Comparison of ENCODE assay signal across 22 cellular contexts in genomic region chr10:73344267-73344666, GRCh38. TPM values are rescaled to one million over a fixed set of nuclear protein-coding genes. Genes with fewer than 3 reads are reported as not detected.
DNase-seq lines count a peak whose midpoint lies in the region; ATAC-seq, FAIRE-seq and TF ChIP-seq lines count a peak whose summit lies in the region.
"Had no signal": no experiment of that assay in that cellular context is flagged by ENCODE, and none has a peak within 500 bp of the region (broad histone marks: within the 10 kb centered on the region; RNA-seq: fewer than 3 reads in every experiment).

No MANE protein-coding gene starts in this region.

- no peaks in the 10 kb centered on the region for H3K27me3 ChIP-seq in GM12878 (replicated peaks in 1 of 2; ENCODE audit: control insufficient read depth in 2 of 2, insufficient read depth in 2 of 2, low read length in 1 of 2)
- H3K27me3 ChIP-seq in CD4-positive, alpha-beta memory T cell (ENCODE audit: insufficient read depth, low read length), result no peaks in the 10 kb centered on the region
- H3K27me3 ChIP-seq: BLaER1 had no signal

- no peaks in the 10 kb centered on the region for H3K79me2 ChIP-seq in GM12878 (ENCODE audit: control insufficient read depth, insufficient read depth, low read length)

- BruUV-seq in GM12878 (replicated peaks; lab: Mats Ljungman, UMichigan), result no TSS peak

- H3K27ac ChIP-seq in GM12878 (ENCODE audit: control insufficient read depth, insufficient read depth), result no peak overlapping the region
- no peak overlapping the region for H3K27ac ChIP-seq in CD4-positive, alpha-beta memory T cell (ENCODE audit: low read depth, low read length)
- H3K27ac ChIP-seq: 22Rv1, A549, BLaER1 had no signal

- peak; percentile 29 for DNase-seq in GM10248 (ENCODE audit: extremely low spot score)
- DNase-seq in GM20000 (ENCODE audit: low spot score), result peak; percentile 27
- DNase-seq in GM12878 (ENCODE audit: low read depth, low spot score), result no peak
- DNase-seq in CD4-positive, alpha-beta memory T cell, result no peak
- no peak for DNase-seq in SK-N-DZ (ENCODE audit: low spot score)
- DNase-seq: BE2C; C1 segment of cervical spinal cord; Caco-2; Calu3; CD4-positive, CD25-positive, alpha-beta regulatory T cell; CD8-positive, alpha-beta T cell; DMS79 treated with DMSO at 0.1 percent for 48 hours; GDM1 had no signal

- SMC1A ChIA-PET in GM12878 (lab: Charles Lee; ENCODE audit: uncharacterized antibody, unreplicated experiment), result interaction anchor here (1.2 kb wide), 1 partner anchor 14 kb away, joined by 5 read pairs; the partner anchor contains the start of gene CFAP70

- POLR2A ChIA-PET in GM10248 (lab: Yijun Ruan, JAX) (interaction anchor here (0.7 kb wide), 1 partner anchor 437 kb away, joined by 3 read pairs; no protein-coding TSS in a partner anchor), GM12878 (lab: Charles Lee) (no interaction called here)
- POLR2A ChIA-PET in CD4-positive, alpha-beta memory T cell (lab: Charles Lee; ENCODE audit: partially characterized antibody), result no interaction called here

- H2AFZ ChIP-seq in GM12878 (ENCODE audit: control insufficient read depth, low read depth, low read length), result no peak overlapping the region

- no peaks in the 10 kb centered on the region for H3K36me3 ChIP-seq in GM12878 (ENCODE audit: control insufficient read depth in 2 of 2, insufficient read depth in 2 of 2, low read length in 1 of 2)
- H3K36me3 ChIP-seq in CD4-positive, alpha-beta memory T cell (ENCODE audit: insufficient read depth, low read length), result no peaks in the 10 kb centered on the region
- H3K36me3 ChIP-seq: BE2C had no signal

- no peaks in the 10 kb centered on the region for H3K4me1 ChIP-seq in GM12878 (ENCODE audit: control insufficient read depth, insufficient read depth, low read length)
- no peaks in the 10 kb centered on the region for H3K4me1 ChIP-seq in CD4-positive, alpha-beta memory T cell (ENCODE audit: insufficient read depth, low read length)
- H3K4me1 ChIP-seq: A549, BE2C, Caco-2 had no signal

- TF ChIP-seq CTCF in GM10248 (IDR thresholded peaks at IDR 0.05; ENCODE audit: control extremely low read depth, extremely low read depth, low read depth, missing control alignments) (no peak), GM20000 (IDR thresholded peaks at IDR 0.05; ENCODE audit: extremely low read depth, missing control alignments) (no peak), GM12878 (IDR thresholded peaks at IDR 0.05 in 2 of 3, conservative IDR thresholded peaks at IDR 0.05 in 1 of 3; ENCODE audit: control insufficient read depth in 2 of 3, extremely low read depth in 1 of 3, insufficient read depth in 1 of 3, low read depth in 3 of 3, low read length in 3 of 3) (no peak)

- intact Hi-C loops in GM12878 (cut with micrococcal nuclease; ENCODE audit: unreplicated experiment), result no loop called here
- intact Hi-C loops in CD4-positive, alpha-beta memory T cell (cut with micrococcal nuclease), result no loop called here

- H3K27me3 Mint-ChIP-seq in CD4-positive, alpha-beta memory T cell, result no peaks in the 10 kb centered on the region
- H3K27me3 Mint-ChIP-seq: CD4-positive, CD25-positive, alpha-beta regulatory T cell had no signal

- H3K4me3 ChIP-seq in GM12878, result no peak overlapping the region
- no peak overlapping the region for H3K4me3 ChIP-seq in CD4-positive, alpha-beta memory T cell (ENCODE audit: low read length in 2 of 2)
- H3K4me3 ChIP-seq: A549, BLaER1 had no signal

- no peak for FAIRE-seq in GM12878 (lab: Jason Lieb, UNC)
- FAIRE-seq: A549, D721Med, GM12891, GM19239 had no signal

- no peaks in the 10 kb centered on the region for H3K4me1 Mint-ChIP-seq in CD4-positive, alpha-beta memory T cell
- H3K4me1 Mint-ChIP-seq: CD14-positive monocyte; CD4-positive, CD25-positive, alpha-beta regulatory T cell had no signal

- no peak for TF ChIP-seq EP300 in Ishikawa (IDR thresholded peaks at IDR 0.05; ENCODE audit: borderline replicate concordance)
- TF ChIP-seq EP300 in GM12878 (IDR thresholded peaks at IDR 0.05; ENCODE audit: borderline replicate concordance in 1 of 2, control insufficient read depth in 1 of 2, low read depth in 2 of 2, low read length in 2 of 2), result no peak

- ATAC-seq in GM12878, result peak; percentile 52
- ATAC-seq in GM21360 (IDR thresholded peaks at IDR 0.05; ENCODE audit: unreplicated experiment), result no peak
- ATAC-seq: A549; CD8-positive, alpha-beta T cell had no signal

- no peak overlapping the region for H3K9ac ChIP-seq in GM12878 (ENCODE audit: control insufficient read depth, insufficient read depth, low read length)
- H3K9ac ChIP-seq: BLaER1 had no signal

- WGBS in GM12878 (ENCODE audit: insufficient coverage, insufficient replicate concordance, low lambda C conversion rate, missing lambda C conversion rate), result 0% methylated on average over 1 of the region's 1 CpG

- H3K9me3 ChIP-seq in GM12878 (replicated peaks; ENCODE audit: control insufficient read depth, insufficient read depth, low read length), result no peaks in the 10 kb centered on the region
- no peaks in the 10 kb centered on the region for H3K9me3 ChIP-seq in CD4-positive, alpha-beta memory T cell (ENCODE audit: control insufficient read depth in 1 of 2, low read length in 2 of 2)
- H3K9me3 ChIP-seq: A549, BE2C had no signal

- CTCF ChIA-PET in GM10248 (lab: Yijun Ruan, JAX), result no interaction called here
- CTCF ChIA-PET in GM12878 (lab: Yijun Ruan, JAX), result interaction anchor here (0.6 kb wide), 1 partner anchor 10 kb away, joined by 3 read pairs; no protein-coding TSS in a partner anchor
- CTCF ChIA-PET in CD4-positive, alpha-beta memory T cell (lab: Charles Lee; ENCODE audit: partially characterized antibody), result no interaction called here

- H3K27ac Mint-ChIP-seq in CD4-positive, alpha-beta memory T cell, result no peak overlapping the region
- H3K27ac Mint-ChIP-seq: CD4-positive, CD25-positive, alpha-beta regulatory T cell; CD8-positive, alpha-beta T cell had no signal

- no peak overlapping the region for H3K4me2 ChIP-seq in GM12878 (ENCODE audit: control insufficient read depth, insufficient read depth)
- H3K4me2 ChIP-seq: A549, BLaER1 had no signal

- in situ Hi-C loops in GM12878 (cut with MboI), result no loop called here

- H3K36me3 Mint-ChIP-seq in CD4-positive, alpha-beta memory T cell, result peaks cover 0 to 2% of the 10 kb centered on the region in 2 donors
- H3K36me3 Mint-ChIP-seq: CD4-positive, CD25-positive, alpha-beta regulatory T cell had no signal

- RAD21 ChIA-PET in GM12878 (lab: Charles Lee; ENCODE audit: unreplicated experiment), result no interaction called here

- no peaks in the 10 kb centered on the region for H3K9me3 Mint-ChIP-seq in CD4-positive, alpha-beta memory T cell
- H3K9me3 Mint-ChIP-seq: CD4-positive, CD25-positive, alpha-beta regulatory T cell; CD8-positive, alpha-beta T cell had no signal

- no peaks in the 10 kb centered on the region for H4K20me1 ChIP-seq in GM12878 (ENCODE audit: control insufficient read depth, insufficient read depth)
- H4K20me1 ChIP-seq: BLaER1 had no signal

- no peak overlapping the region for H3K4me3 Mint-ChIP-seq in CD4-positive, alpha-beta memory T cell
- H3K4me3 Mint-ChIP-seq: CD14-positive monocyte; CD4-positive, CD25-positive, alpha-beta regulatory T cell; CD8-positive, alpha-beta T cell had no signal

- TF ChIP-seq RAD21 in Ishikawa (IDR thresholded peaks at IDR 0.05; ENCODE audit: low read depth) (no peak), GM12878 (IDR thresholded peaks at IDR 0.05; ENCODE audit: insufficient read depth, low read depth, low read length) (no peak)

- no peak for TF ChIP-seq POLR2A in GM12878 (IDR thresholded peaks at IDR 0.05; ENCODE audit: low read depth, low read length)

TF ChIP-seq in Ishikawa, 13 proteins besides CTCF, POLR2A, EP300 and RAD21 (continues in another document):
- TF ChIP-seq EGR1 (IDR thresholded peaks at IDR 0.05), result no peak

TF ChIP-seq in GM12878, 131 proteins besides CTCF, POLR2A, EP300 and RAD21 (continues in another document):
- no peak for TF ChIP-seq POLR2AphosphoS5 (IDR thresholded peaks at IDR 0.05; ENCODE audit: low read length)
- TF ChIP-seq POU2F2 (IDR thresholded peaks at IDR 0.05; ENCODE audit: borderline replicate concordance, low read depth, low read length), result 0 out of 3 replicates have a peak, but pooled peaks have one; percentile 28
- no peak for TF ChIP-seq NR2C2 (IDR thresholded peaks at IDR 0.05; ENCODE audit: borderline replicate concordance, control insufficient read depth, insufficient read length, low read depth)
- no peak for TF ChIP-seq STAT1 (conservative IDR thresholded peaks at IDR 0.05)

RNA-seq across cellular contexts. Expression of gene CFAP70, which starts 14.4 kb away (rescaled TPM):
- 2.0 and 2.7 TPM in 2 replicates for total RNA-seq in GM12878 (2013; cell fraction: nucleolus; rRNA removed)
- total RNA-seq in GM12878 (2014; rRNA removed) (0.34 and 0.38 TPM in 2 replicates), GM12878 (2014; rRNA removed; fragmentation: Illumina TruSeq; extraction: Trizol) (0.36 and 0.46 TPM in 2 replicates), GM12878 (2021) (0.51 and 0.58 TPM in 2 replicates)
- polyA plus RNA-seq in GM12878 (2011; ENCODE audit: low read depth), result 0.55 TPM
- polyA plus RNA-seq in GM12878 (2011; rRNA removed) (0.72 TPM in 2 replicates), GM12878 (2014; fragmentation: Illumina TruSeq; extraction: Trizol) (0.44 and 0.57 TPM in 2 replicates), GM12878 (2014; fragmentation: Nextera tagmentation; extraction: Ambion mirVana) (under 1 TPM; 0.21 to 0.46 TPM), GM12878 (2014; rRNA removed) (0.58 and 1.1 TPM in 2 replicates), GM12878 (2016; fragmentation: Nextera tagmentation; extraction: Ambion mirVana) (under 1 TPM; 0.32 to 0.37 TPM)
- 0.12 and 0.27 TPM in 2 replicates for polyA plus RNA-seq in GM12878 (2011; cell fraction: cytosol; rRNA removed)
- 1.5 and 1.8 TPM in 2 replicates for polyA plus RNA-seq in GM12878 (2011; cell fraction: nucleus; rRNA removed)
- 0.60 and 0.69 TPM in 2 replicates for polyA plus RNA-seq in GM12878 (2012)
- polyA minus RNA-seq in GM12878 (2011; rRNA and poly(A)+ RNA removed), result 0.21 and 0.22 TPM in 2 replicates
- 0.27 TPM in 1 of 2 replicates, not detected in the other for polyA minus RNA-seq in GM12878 (2011; cell fraction: cytosol; rRNA and poly(A)+ RNA removed)
- 0.57 and 0.60 TPM in 2 replicates for polyA minus RNA-seq in GM12878 (2011; cell fraction: nucleus; rRNA and poly(A)+ RNA removed)
- 1 to 10 TPM; 3.8 to 5.6 TPM for total RNA-seq in CD4-positive, alpha-beta memory T cell
- under 1 TPM in 1 of 2 donors, not detected in 1; 0.82 TPM for polyA plus RNA-seq in CD4-positive, alpha-beta memory T cell
- 0.39 and 0.61 TPM in 2 replicates for polyA plus RNA-seq in SK-N-DZ (2014; cell fraction: cytosol; rRNA removed)
- 3.2 and 4.1 TPM in 2 replicates for polyA plus RNA-seq in SK-N-DZ (2014; cell fraction: nucleus; rRNA removed)

Comparison
In these comparisons a context has a peak if more than half of its experiments do, and no peak if none do; other contexts are left out.
1. DNase-seq: peak in GM10248 (single experiment) and GM20000 (single experiment); none in GM12878 (single experiment), CD4-positive, alpha-beta memory T cell (0 of 5) and SK-N-DZ (single experiment).